8 cellular contexts compared by ENCODE assay signal in genomic region chr5:172849636-172850453, GRCh38. TPM values are rescaled to one million over a fixed set of nuclear protein-coding genes. Genes with fewer than 3 reads are reported as not detected.
DNase-seq lines count a peak whose midpoint lies in the region; ATAC-seq, FAIRE-seq and TF ChIP-seq lines count a peak whose summit lies in the region.

No MANE protein-coding gene starts in this region.

- H3K4me1 Mint-ChIP-seq in activated CD8-positive, alpha-beta T cell treated with anti-CD3 and anti-CD28 coated beads for 36 hours (ENCODE audit: low read depth) = peaks cover 61% of the 10 kb centered on the region
- H3K4me1 Mint-ChIP-seq in osteocyte (ENCODE audit: unreplicated experiment) = peaks cover 52% of the 10 kb centered on the region

- H3K9me3 Mint-ChIP-seq in activated CD8-positive, alpha-beta T cell treated with anti-CD3 and anti-CD28 coated beads for 36 hours = no peaks in the 10 kb centered on the region
- H3K9me3 Mint-ChIP-seq in osteocyte (ENCODE audit: unreplicated experiment) = no peaks in the 10 kb centered on the region

- H3K27me3 Mint-ChIP-seq in activated CD8-positive, alpha-beta T cell treated with anti-CD3 and anti-CD28 coated beads for 36 hours = no peaks in the 10 kb centered on the region
- H3K27me3 Mint-ChIP-seq in osteocyte (ENCODE audit: unreplicated experiment) = no peaks in the 10 kb centered on the region

- peaks cover 3% of the 10 kb centered on the region for H3K36me3 Mint-ChIP-seq in activated CD8-positive, alpha-beta T cell treated with anti-CD3 and anti-CD28 coated beads for 36 hours (ENCODE audit: low read depth)
- H3K36me3 Mint-ChIP-seq in osteocyte (ENCODE audit: unreplicated experiment) = no peaks in the 10 kb centered on the region

- ATAC-seq in HG02678 (IDR thresholded peaks at IDR 0.05; ENCODE audit: unreplicated experiment) = peak; percentile 60
- peak; percentile 46 for ATAC-seq in activated CD8-positive, alpha-beta T cell treated with anti-CD3 and anti-CD28 coated beads for 36 hours
- ATAC-seq in HG03095 (IDR thresholded peaks at IDR 0.05; ENCODE audit: unreplicated experiment) = no peak

- TF ChIP-seq CTCF in activated CD8-positive, alpha-beta T cell treated with anti-CD3 and anti-CD28 coated beads for 36 hours (IDR thresholded peaks at IDR 0.05) = no peak
- TF ChIP-seq CTCF in osteocyte (IDR thresholded peaks at IDR 0.05) = no peak

- intact Hi-C loops in activated CD8-positive, alpha-beta T cell treated with anti-CD3 and anti-CD28 coated beads for 36 hours (cut with micrococcal nuclease) = no loop called here
- intact Hi-C loops in cardiac septum (cut with DNase I) = no loop called here

- FAIRE-seq in GM18507 (lab: Jason Lieb, UNC) = peak; percentile 64

- DNase-seq in GM18507 (ENCODE audit: extremely low spot score, insufficient read length, low read depth) (no peak), osteocyte (ENCODE audit: extremely low spot score, unreplicated experiment) (no peak), cardiac septum (ENCODE audit: low spot score) (no peak), H4 (ENCODE audit: low spot score) (no peak)
- peak; percentile 28 for DNase-seq in activated CD8-positive, alpha-beta T cell treated with anti-CD3 and anti-CD28 coated beads for 36 hours
- DNase-seq in activated naive CD4-positive, alpha-beta T cell treated with anti-CD3 and anti-CD28 coated beads, Interleukin-2, amount 50 U/mL, for 16 hours = no peak

- CTCF ChIA-PET in activated CD8-positive, alpha-beta T cell treated with anti-CD3 and anti-CD28 coated beads for 36 hours (lab: Charles Lee) = interaction anchor here (0.6 to 1.3 kb wide), 2 partner anchors 79 to 133 kb away, joined by 4 read pairs; partner anchors contain the start of gene DUSP1

- peak overlapping the region; percentile 62 for H3K27ac Mint-ChIP-seq in activated CD8-positive, alpha-beta T cell treated with anti-CD3 and anti-CD28 coated beads for 36 hours
- H3K27ac Mint-ChIP-seq in osteocyte (ENCODE audit: unreplicated experiment) = peak overlapping the region; percentile 31

- H3K4me3 Mint-ChIP-seq in activated CD8-positive, alpha-beta T cell treated with anti-CD3 and anti-CD28 coated beads for 36 hours = no peak overlapping the region
- H3K4me3 Mint-ChIP-seq in osteocyte (ENCODE audit: unreplicated experiment) = no peak overlapping the region

- POLR2A ChIA-PET in activated CD8-positive, alpha-beta T cell treated with anti-CD3 and anti-CD28 coated beads for 36 hours (lab: Charles Lee) = interaction anchor here (0.9 to 1.7 kb wide), 3 partner anchors 16 to 80 kb away, joined by 3 to 7 read pairs (median 3); partner anchors contain the start of genes DUSP1 and ERGIC1

RNA-seq across cellular contexts. Expression of gene ERGIC1, which starts 15.8 kb away (rescaled TPM):
- total RNA-seq in activated CD8-positive, alpha-beta T cell treated with anti-CD3 and anti-CD28 coated beads for 36 hours = 10 to 100 TPM; 56.1 to 57.0 TPM
- total RNA-seq in osteocyte = 174 and 175 TPM in 2 replicates
- total RNA-seq in cardiac septum = 76.9 TPM
- total RNA-seq in H4 (2014; rRNA removed; shearing (Covaris generic)) = 72.3 and 86.2 TPM in 2 replicates
